In the genomic region with DNA sequence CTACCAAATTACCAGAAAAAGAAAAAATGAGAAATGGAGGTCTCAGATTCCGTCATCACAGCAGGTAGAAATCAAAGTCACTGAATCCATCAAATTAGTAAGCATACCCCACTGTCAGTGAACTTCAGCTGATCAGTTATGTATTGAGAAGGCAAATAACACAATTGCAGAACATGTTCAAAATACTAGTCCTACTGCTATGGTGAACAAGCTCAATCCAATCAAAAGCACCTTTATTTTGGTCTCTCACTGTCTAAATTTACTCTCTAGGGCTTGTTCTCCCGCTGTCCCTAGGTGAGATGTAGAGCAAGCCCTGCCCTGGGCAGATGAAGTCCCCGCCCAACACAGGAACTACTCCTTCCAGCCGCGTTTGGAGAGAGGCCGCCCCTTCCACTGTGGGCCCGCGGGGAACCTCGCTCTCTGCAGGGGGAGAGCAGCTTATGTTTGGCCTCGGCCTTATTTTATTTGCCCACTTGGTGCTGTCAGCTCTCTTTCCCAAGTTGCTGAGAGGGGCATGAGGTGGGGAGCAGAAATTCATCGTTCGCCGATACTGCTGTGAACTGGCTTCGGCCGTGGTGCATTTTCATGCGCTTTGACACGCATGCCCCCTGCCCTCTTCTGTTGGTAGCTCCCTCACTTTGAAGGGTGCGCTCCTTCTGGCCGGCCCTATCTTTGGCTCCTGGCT, we compare ENCODE assay signal across 11 cellular contexts. TPM values are rescaled to one million over a fixed set of nuclear protein-coding genes. Genes with fewer than 3 reads are reported as not detected.
DNase-seq lines count a peak whose midpoint lies in the region; ATAC-seq and TF ChIP-seq lines count a peak whose summit lies in the region.
"Had no signal": no experiment of that assay in that cellular context is flagged by ENCODE, and none has a peak within 500 bp of the region (broad histone marks: within the 10 kb centered on the region; RNA-seq: fewer than 3 reads in every experiment).

No MANE protein-coding gene starts in this region.

- DNase-seq in stimulated activated CD4-positive, alpha-beta T cell treated with anti-CD3 and anti-CD28 coated beads, Interleukin-12 subunit alpha, Interleukin-12 subunit beta, amount 100 ng/mL, for 4 hours = peak; percentile 15
- DNase-seq in stimulated activated CD4-positive, alpha-beta T cell treated with anti-CD3 and anti-CD28 coated beads, Interleukin-1b, Interleukin-23, amount 100 ng/mL, for 48 hours = no peak
- DNase-seq in central memory CD8-positive, alpha-beta T cell (ENCODE audit: low spot score in 2 of 2) = no peak
- DNase-seq in memory B cell (ENCODE audit: low spot score in 2 of 2) (no peak), upper lobe of right lung (no peak), middle frontal gyrus (ENCODE audit: extremely low spot score, low spot score) (no peak)
- DNase-seq in activated CD8-positive, alpha-beta memory T cell treated with anti-CD3 and anti-CD28 coated beads, Interleukin-2, amount 10 ng/mL, durations not matched to agents 7 days and 5 days = no peak

- H3K9me3 ChIP-seq in upper lobe of right lung = no peaks in the 10 kb centered on the region

- no peaks in the 10 kb centered on the region for H3K9me3 Mint-ChIP-seq in central memory CD8-positive, alpha-beta T cell
- H3K9me3 Mint-ChIP-seq in memory B cell = no peaks in the 10 kb centered on the region
- no peaks in the 10 kb centered on the region for H3K9me3 Mint-ChIP-seq in activated CD8-positive, alpha-beta memory T cell treated with anti-CD3 and anti-CD28 coated beads, Interleukin-2, amount 10 ng/mL, durations not matched to agents 7 days and 5 days (ENCODE audit: low read depth)
- H3K9me3 Mint-ChIP-seq: activated T-helper 2 cell treated with anti-CD3 and anti-CD28 coated beads, Interferon-gamma antibody, Interleukin-2, Interleukin-4, amounts not matched to agents 10 μg/mL and 5 μg/mL and 100 μg/mL, durations not matched to agents 14 hours and 24 hours and 36 hours; nephron had no signal

- peak overlapping the region; percentile 16 for H3K4me3 ChIP-seq in upper lobe of right lung

- H3K27ac ChIP-seq in upper lobe of right lung = no peak overlapping the region
- H3K27ac ChIP-seq: C4-2B had no signal

- no peak for ATAC-seq in central memory CD8-positive, alpha-beta T cell (replicated peaks; ENCODE audit: extremely low read depth, poor library complexity, severe bottlenecking)
- peak; percentile 37 for ATAC-seq in memory B cell (ENCODE audit: low read depth)
- ATAC-seq in upper lobe of right lung = peak; percentile 74
- no peak for ATAC-seq in GM18502 (IDR thresholded peaks at IDR 0.05; ENCODE audit: poor library complexity, unreplicated experiment)
- ATAC-seq in activated CD8-positive, alpha-beta memory T cell treated with anti-CD3 and anti-CD28 coated beads, Interleukin-2, amount 10 ng/mL, durations not matched to agents 7 days and 5 days = no peak

- CTCF ChIA-PET in activated CD8-positive, alpha-beta memory T cell treated with anti-CD3 and anti-CD28 coated beads, Interleukin-2, amount 10 ng/mL, durations not matched to agents 7 days and 5 days (lab: Charles Lee) = interaction anchor here (1.2 to 2.0 kb wide), 3 partner anchors 159 to 231 kb away, joined by 3 to 10 read pairs (median 4); partner anchors contain the start of gene TP53INP2

- peaks cover 12% of the 10 kb centered on the region for H3K36me3 Mint-ChIP-seq in central memory CD8-positive, alpha-beta T cell (ENCODE audit: insufficient read depth)
- peaks cover 4% of the 10 kb centered on the region for H3K36me3 Mint-ChIP-seq in memory B cell
- peaks cover 9% of the 10 kb centered on the region for H3K36me3 Mint-ChIP-seq in activated CD8-positive, alpha-beta memory T cell treated with anti-CD3 and anti-CD28 coated beads, Interleukin-2, amount 10 ng/mL, durations not matched to agents 7 days and 5 days

- intact Hi-C loops in upper lobe of right lung (cut with DNase I) = no loop called here

- H3K27ac Mint-ChIP-seq in central memory CD8-positive, alpha-beta T cell (ENCODE audit: low read depth) = peak overlapping the region; percentile 29
- H3K27ac Mint-ChIP-seq in memory B cell = no peak overlapping the region
- no peak overlapping the region for H3K27ac Mint-ChIP-seq in activated CD8-positive, alpha-beta memory T cell treated with anti-CD3 and anti-CD28 coated beads, Interleukin-2, amount 10 ng/mL, durations not matched to agents 7 days and 5 days
- H3K27ac Mint-ChIP-seq: activated T-helper 2 cell treated with anti-CD3 and anti-CD28 coated beads, Interferon-gamma antibody, Interleukin-2, Interleukin-4, amounts not matched to agents 10 μg/mL and 5 μg/mL and 100 μg/mL, durations not matched to agents 14 hours and 24 hours and 36 hours had no signal

- H3K27me3 ChIP-seq in upper lobe of right lung = no peaks in the 10 kb centered on the region

- H3K4me1 ChIP-seq in upper lobe of right lung = no peaks in the 10 kb centered on the region

- H3K4me3 Mint-ChIP-seq in central memory CD8-positive, alpha-beta T cell = no peak overlapping the region
- no peak overlapping the region for H3K4me3 Mint-ChIP-seq in memory B cell
- no peak overlapping the region for H3K4me3 Mint-ChIP-seq in activated CD8-positive, alpha-beta memory T cell treated with anti-CD3 and anti-CD28 coated beads, Interleukin-2, amount 10 ng/mL, durations not matched to agents 7 days and 5 days

- no peak for TF ChIP-seq CTCF in upper lobe of right lung (IDR thresholded peaks at IDR 0.05)

- no peaks in the 10 kb centered on the region for H3K27me3 Mint-ChIP-seq in central memory CD8-positive, alpha-beta T cell
- peaks cover 5% of the 10 kb centered on the region for H3K27me3 Mint-ChIP-seq in memory B cell
- no peaks in the 10 kb centered on the region for H3K27me3 Mint-ChIP-seq in activated CD8-positive, alpha-beta memory T cell treated with anti-CD3 and anti-CD28 coated beads, Interleukin-2, amount 10 ng/mL, durations not matched to agents 7 days and 5 days

- peaks cover 30% of the 10 kb centered on the region for H3K4me1 Mint-ChIP-seq in central memory CD8-positive, alpha-beta T cell
- peaks cover under 1% of the 10 kb centered on the region for H3K4me1 Mint-ChIP-seq in memory B cell
- H3K4me1 Mint-ChIP-seq in activated CD8-positive, alpha-beta memory T cell treated with anti-CD3 and anti-CD28 coated beads, Interleukin-2, amount 10 ng/mL, durations not matched to agents 7 days and 5 days = peaks cover 9% of the 10 kb centered on the region

- peaks cover 28% of the 10 kb centered on the region for H3K36me3 ChIP-seq in upper lobe of right lung

RNA-seq across cellular contexts. Expression of gene MAP1LC3A, which starts 14.3 kb away (rescaled TPM):
- 45.9 TPM for total RNA-seq in upper lobe of right lung
- total RNA-seq in activated CD8-positive, alpha-beta memory T cell treated with anti-CD3 and anti-CD28 coated beads, Interleukin-2, amount 10 ng/mL, durations not matched to agents 7 days and 5 days = 1 to 10 TPM; 4.7 to 5.2 TPM

RNA-seq across cellular contexts. Expression of gene DYNLRB1, which starts 28.0 kb away (rescaled TPM):
- 146 TPM for total RNA-seq in upper lobe of right lung
- total RNA-seq in activated CD8-positive, alpha-beta memory T cell treated with anti-CD3 and anti-CD28 coated beads, Interleukin-2, amount 10 ng/mL, durations not matched to agents 7 days and 5 days = 10 to 100 TPM; 88.5 to 93.6 TPM

Comparison
In these comparisons a context has a peak if more than half of its experiments do, and no peak if none do; other contexts are left out.
1. ATAC-seq: peak in memory B cell (single experiment) and upper lobe of right lung (single experiment); none in central memory CD8-positive, alpha-beta T cell (single experiment), GM18502 (single experiment) and activated CD8-positive, alpha-beta memory T cell treated with anti-CD3 and anti-CD28 coated beads, Interleukin-2, amount 10 ng/mL, durations not matched to agents 7 days and 5 days (single experiment).